22 cellular contexts compared by ENCODE assay signal in the genomic region with DNA sequence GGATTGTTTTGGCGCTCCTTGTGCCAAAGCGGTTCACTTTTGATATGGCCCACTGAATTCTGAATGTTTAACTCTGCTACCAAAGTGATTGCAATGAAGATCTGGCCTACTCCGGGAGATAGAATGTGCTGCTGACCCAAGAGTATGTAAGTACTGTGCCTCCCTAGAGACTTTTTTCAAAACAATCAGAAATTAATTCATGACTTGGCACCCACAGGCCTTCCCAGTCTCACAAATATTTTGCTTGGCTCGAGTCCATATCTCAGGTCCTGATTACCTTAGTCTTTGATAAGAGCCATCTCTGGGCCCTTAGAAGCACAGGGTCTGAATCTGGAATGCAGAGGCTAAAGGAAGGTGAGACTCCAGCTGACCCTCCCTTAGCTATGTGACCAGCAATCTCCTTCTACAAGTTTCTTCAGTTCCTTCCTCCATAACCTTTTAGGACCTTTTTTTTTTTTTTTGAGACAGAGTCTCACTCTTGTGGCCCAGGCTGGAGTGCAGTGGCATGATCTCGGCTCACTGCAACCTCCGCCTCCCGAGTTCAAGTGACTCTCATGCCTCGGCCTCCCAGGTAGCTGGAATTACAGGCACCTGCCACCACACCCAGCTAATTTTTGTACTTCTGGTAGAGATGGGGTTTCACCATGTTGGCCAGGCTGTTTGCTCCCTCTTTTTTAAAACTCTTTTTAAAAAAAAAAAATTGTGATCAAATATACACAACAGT. TPM values are rescaled to one million over a fixed set of nuclear protein-coding genes. Genes with fewer than 3 reads are reported as not detected.
DNase-seq lines count a peak whose midpoint lies in the region; ATAC-seq and TF ChIP-seq lines count a peak whose summit lies in the region.
"Had no signal": no experiment of that assay in that cellular context is flagged by ENCODE, and none has a peak within 500 bp of the region (broad histone marks: within the 10 kb centered on the region; RNA-seq: fewer than 3 reads in every experiment).

No MANE protein-coding gene starts in this region.

- intact Hi-C loops in lower lobe of right lung (cut with DNase I), result no loop called here

- no peaks in the 10 kb centered on the region for H3K36me3 Mint-ChIP-seq in activated naive CD4-positive, alpha-beta T cell treated with anti-CD3 and anti-CD28 coated beads, Interleukin-2, amount 50 U/mL, for 72 hours

- ATAC-seq in lower lobe of right lung, result peak; percentile 79 to 80
- no peak for ATAC-seq in activated naive CD4-positive, alpha-beta T cell treated with anti-CD3 and anti-CD28 coated beads, Interleukin-2, amount 50 U/mL, for 72 hours
- ATAC-seq: activated T-helper 17 cell treated with anti-CD3 and anti-CD28 coated beads, Interleukin-2, amount 50 U/mL, for 72 hours; effector memory CD8-positive, alpha-beta T cell; GM12878 had no signal

- no peak overlapping the region for H3K27ac Mint-ChIP-seq in activated naive CD4-positive, alpha-beta T cell treated with anti-CD3 and anti-CD28 coated beads, Interleukin-2, amount 50 U/mL, for 72 hours
- H3K27ac Mint-ChIP-seq: activated T-helper 17 cell treated with anti-CD3 and anti-CD28 coated beads, Interleukin-2, amount 50 U/mL, for 72 hours; effector memory CD8-positive, alpha-beta T cell had no signal

- H3K4me3 ChIP-seq in Karpas-422 (ENCODE audit: low read length) (no peak overlapping the region), lower lobe of right lung (no peak overlapping the region), MG63 (no peak overlapping the region)
- H3K4me3 ChIP-seq: adrenal gland, GM12878, smooth muscle cell, testis had no signal

- peak overlapping the region; percentile 55 for H3K27ac ChIP-seq in Karpas-422 (ENCODE audit: low read length)
- peak overlapping the region; percentile 36 for H3K27ac ChIP-seq in lower lobe of right lung
- H3K27ac ChIP-seq: adrenal gland, testis had no signal

- H3K4me2 ChIP-seq in Karpas-422 (ENCODE audit: low read depth, low read length, poor library complexity, severe bottlenecking), result no peak overlapping the region
- H3K4me2 ChIP-seq: smooth muscle cell had no signal

- H3K9me3 ChIP-seq in Karpas-422 (ENCODE audit: low read length), result peaks cover 4% of the 10 kb centered on the region; the same call in 1 of the 2 replicates
- H3K9me3 ChIP-seq in lower lobe of right lung, result no peaks in the 10 kb centered on the region
- no peaks in the 10 kb centered on the region for H3K9me3 ChIP-seq in MG63
- H3K9me3 ChIP-seq: adrenal gland, testis had no signal

- H3K4me1 ChIP-seq in Karpas-422 (ENCODE audit: low read length), result peaks cover 30% of the 10 kb centered on the region
- peaks cover 5% of the 10 kb centered on the region for H3K4me1 ChIP-seq in lower lobe of right lung
- H3K4me1 ChIP-seq: adrenal gland, testis had no signal

- H4K20me1 ChIP-seq in Karpas-422 (ENCODE audit: insufficient read depth, low read depth, low read length), result no peaks in the 10 kb centered on the region

- no peak for TF ChIP-seq CTCF in lower lobe of right lung (IDR thresholded peaks at IDR 0.05)

- peak overlapping the region; percentile 40; the same call in 1 of the 2 replicates for H2AFZ ChIP-seq in Karpas-422 (ENCODE audit: low read length)

- no peaks in the 10 kb centered on the region for H3K9me2 ChIP-seq in Karpas-422 (replicated peaks; ENCODE audit: insufficient read depth, low read length)

- no peak overlapping the region for H3K9ac ChIP-seq in Karpas-422 (ENCODE audit: low read length)

- DNase-seq in DMS79 (lab: John Stamatoyannopoulos, UW) (peak; percentile 90), Karpas-422 (peak; percentile 43), astrocyte of the hippocampus (ENCODE audit: low read depth, low spot score) (peak; percentile 8), lower lobe of right lung (no peak), MG63 (no peak), GDM1 (lab: John Stamatoyannopoulos, UW) (no peak), T-helper 9 cell (no peak)
- DNase-seq in activated naive CD4-positive, alpha-beta T cell treated with anti-CD3 and anti-CD28 coated beads, Interleukin-2, amount 50 U/mL, for 72 hours (ENCODE audit: low spot score in 2 of 2), result no peak
- DNase-seq: activated CD4-positive, CD25-positive, alpha-beta regulatory T cell treated with anti-CD3 and anti-CD28 coated beads, Interleukin-2, amount 50 U/mL, for 72 hours; adrenal gland; effector memory CD8-positive, alpha-beta T cell; GOT3; hippocampal formation; NCI-H1417; NCI-H510A; OCI-M1; T1000; testis had no signal

- no peaks in the 10 kb centered on the region for H3K79me2 ChIP-seq in Karpas-422 (ENCODE audit: low read length)

- H3K36me3 ChIP-seq in Karpas-422 (ENCODE audit: insufficient read depth, low read length) (no peaks in the 10 kb centered on the region), lower lobe of right lung (no peaks in the 10 kb centered on the region), MG63 (no peaks in the 10 kb centered on the region)
- H3K36me3 ChIP-seq: adrenal gland had no signal

- peaks cover 4% of the 10 kb centered on the region in 2 donors for H3K9me3 Mint-ChIP-seq in activated naive CD4-positive, alpha-beta T cell treated with anti-CD3 and anti-CD28 coated beads, Interleukin-2, amount 50 U/mL, for 72 hours
- H3K9me3 Mint-ChIP-seq: activated T-helper 17 cell treated with anti-CD3 and anti-CD28 coated beads, Interleukin-2, amount 50 U/mL, for 72 hours; central memory CD8-positive, alpha-beta T cell; effector memory CD8-positive, alpha-beta T cell had no signal

- no peaks in the 10 kb centered on the region for H3K27me3 ChIP-seq in Karpas-422 (ENCODE audit: low read length)
- no peaks in the 10 kb centered on the region for H3K27me3 ChIP-seq in lower lobe of right lung (ENCODE audit: low read depth)
- H3K27me3 ChIP-seq in MG63, result no peaks in the 10 kb centered on the region
- H3K27me3 ChIP-seq: adrenal gland, testis had no signal

RNA-seq across cellular contexts. Expression of gene METAP2, which starts 49.5 kb away (rescaled TPM):
- total RNA-seq in Karpas-422 (2014; rRNA removed; shearing (Covaris generic); ENCODE audit: low replicate concordance), result 304 and 383 TPM in 2 replicates
- 54.0 TPM for total RNA-seq in lower lobe of right lung
- total RNA-seq in MG63 (2014; rRNA removed; shearing (Covaris generic); ENCODE audit: low replicate concordance), result 80.8 and 142 TPM in 2 replicates
- 100 to 1,000 TPM in 1 of 2 donors, 10 to 100 TPM in 1; 70.7 to 141 TPM for total RNA-seq in activated naive CD4-positive, alpha-beta T cell treated with anti-CD3 and anti-CD28 coated beads, Interleukin-2, amount 50 U/mL, for 72 hours

Comparison
In these comparisons a context has a peak if more than half of its experiments do, and no peak if none do; other contexts are left out.
1. DNase-seq: peak in DMS79 (single experiment), Karpas-422 (single experiment) and astrocyte of the hippocampus (single experiment); none in lower lobe of right lung (single experiment), MG63 (single experiment), activated naive CD4-positive, alpha-beta T cell treated with anti-CD3 and anti-CD28 coated beads, Interleukin-2, amount 50 U/mL, for 72 hours (0 of 2), GDM1 (single experiment) and T-helper 9 cell (single experiment).
2. ATAC-seq: peak in lower lobe of right lung (2 of 2); none in activated naive CD4-positive, alpha-beta T cell treated with anti-CD3 and anti-CD28 coated beads, Interleukin-2, amount 50 U/mL, for 72 hours (0 of 2).